Comparison of ENCODE assay signal across 1 cellular context in the genomic region with DNA sequence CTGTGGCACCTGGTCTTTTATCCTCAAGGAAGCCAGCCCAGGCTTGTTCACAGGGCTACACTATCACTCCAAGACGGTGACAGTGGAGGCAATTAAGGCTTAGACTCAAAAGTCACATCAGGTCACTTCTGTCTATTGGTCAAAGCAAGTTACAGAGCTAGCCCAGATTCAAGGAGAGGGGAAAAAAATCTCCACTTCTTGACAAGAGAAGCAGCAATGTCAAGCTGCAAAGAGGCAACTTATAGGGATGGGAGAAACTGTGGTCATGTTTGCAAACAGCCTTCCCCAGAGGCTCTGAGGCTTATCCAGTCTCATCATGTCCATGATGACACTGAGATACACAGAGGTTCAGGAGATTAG.
TF ChIP-seq lines count a peak whose summit lies in the region.

No MANE protein-coding gene starts in this region.

TF ChIP-seq in K562, 482 proteins besides CTCF, POLR2A, EP300 and RAD21 (continued from another document and continues in another):
- TF ChIP-seq, protein P1, sequence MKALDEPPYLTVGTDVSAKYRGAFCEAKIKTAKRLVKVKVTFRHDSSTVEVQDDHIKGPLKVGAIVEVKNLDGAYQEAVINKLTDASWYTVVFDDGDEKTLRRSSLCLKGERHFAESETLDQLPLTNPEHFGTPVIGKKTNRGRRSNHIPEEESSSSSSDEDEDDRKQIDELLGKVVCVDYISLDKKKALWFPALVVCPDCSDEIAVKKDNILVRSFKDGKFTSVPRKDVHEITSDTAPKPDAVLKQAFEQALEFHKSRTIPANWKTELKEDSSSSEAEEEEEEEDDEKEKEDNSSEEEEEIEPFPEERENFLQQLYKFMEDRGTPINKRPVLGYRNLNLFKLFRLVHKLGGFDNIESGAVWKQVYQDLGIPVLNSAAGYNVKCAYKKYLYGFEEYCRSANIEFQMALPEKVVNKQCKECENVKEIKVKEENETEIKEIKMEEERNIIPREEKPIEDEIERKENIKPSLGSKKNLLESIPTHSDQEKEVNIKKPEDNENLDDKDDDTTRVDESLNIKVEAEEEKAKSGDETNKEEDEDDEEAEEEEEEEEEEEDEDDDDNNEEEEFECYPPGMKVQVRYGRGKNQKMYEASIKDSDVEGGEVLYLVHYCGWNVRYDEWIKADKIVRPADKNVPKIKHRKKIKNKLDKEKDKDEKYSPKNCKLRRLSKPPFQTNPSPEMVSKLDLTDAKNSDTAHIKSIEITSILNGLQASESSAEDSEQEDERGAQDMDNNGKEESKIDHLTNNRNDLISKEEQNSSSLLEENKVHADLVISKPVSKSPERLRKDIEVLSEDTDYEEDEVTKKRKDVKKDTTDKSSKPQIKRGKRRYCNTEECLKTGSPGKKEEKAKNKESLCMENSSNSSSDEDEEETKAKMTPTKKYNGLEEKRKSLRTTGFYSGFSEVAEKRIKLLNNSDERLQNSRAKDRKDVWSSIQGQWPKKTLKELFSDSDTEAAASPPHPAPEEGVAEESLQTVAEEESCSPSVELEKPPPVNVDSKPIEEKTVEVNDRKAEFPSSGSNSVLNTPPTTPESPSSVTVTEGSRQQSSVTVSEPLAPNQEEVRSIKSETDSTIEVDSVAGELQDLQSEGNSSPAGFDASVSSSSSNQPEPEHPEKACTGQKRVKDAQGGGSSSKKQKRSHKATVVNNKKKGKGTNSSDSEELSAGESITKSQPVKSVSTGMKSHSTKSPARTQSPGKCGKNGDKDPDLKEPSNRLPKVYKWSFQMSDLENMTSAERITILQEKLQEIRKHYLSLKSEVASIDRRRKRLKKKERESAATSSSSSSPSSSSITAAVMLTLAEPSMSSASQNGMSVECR (CRISPR knock-in tag; IDR thresholded peaks at IDR 0.05) = no peak
- TF ChIP-seq GATAD2B (IDR thresholded peaks at IDR 0.05; ENCODE audit: borderline replicate concordance) (no peak), RAD51 (IDR thresholded peaks at IDR 0.05; ENCODE audit: borderline replicate concordance, low read depth) (peak; percentile 37; the same call in 1 of the 2 replicates), ZNF324 (CRISPR knock-in tag; IDR thresholded peaks at IDR 0.05) (no peak), KDM1A (IDR thresholded peaks at IDR 0.05) (peak; percentile 81 to 86), MITF (IDR thresholded peaks at IDR 0.05) (no peak; the same call in 1 of the 2 replicates), KAT2B (IDR thresholded peaks at IDR 0.05; ENCODE audit: low read depth, low read length) (no peak), BMI1 (IDR thresholded peaks at IDR 0.05; ENCODE audit: low read length) (no peak), ZFP91 (CRISPR knock-in tag; IDR thresholded peaks at IDR 0.05) (no peak), CCAR2 (IDR thresholded peaks at IDR 0.05; ENCODE audit: low read depth, low read length) (no peak), SMAD2 (IDR thresholded peaks at IDR 0.05; ENCODE audit: low read depth, low read length) (no peak), PHB (CRISPR knock-in tag; IDR thresholded peaks at IDR 0.05) (no peak), ZBED1 (IDR thresholded peaks at IDR 0.05) (no peak), CBFA2T2 (conservative IDR thresholded peaks at IDR 0.05) (peak; percentile 76), ZNF253 (CRISPR knock-in tag; conservative IDR thresholded peaks at IDR 0.05) (no peak), ILK (tag; IDR thresholded peaks at IDR 0.05; ENCODE audit: borderline replicate concordance, low read depth) (no peak), ARID1B (IDR thresholded peaks at IDR 0.05) (no peak), HDAC2 (IDR thresholded peaks at IDR 0.05) (peak; percentile 63; the same call in 1 of the 2 replicates), ZNF583 (CRISPR knock-in tag; IDR thresholded peaks at IDR 0.05) (no peak), NBN (IDR thresholded peaks at IDR 0.05; ENCODE audit: low read depth) (peak; percentile 44; the same call in 1 of the 2 replicates), ZKSCAN3 (CRISPR knock-in tag; IDR thresholded peaks at IDR 0.05) (0 out of 2 replicates have a peak, but pooled peaks have one; percentile 51), HNRNPLL (IDR thresholded peaks at IDR 0.05; ENCODE audit: low read depth, low read length, poor library complexity, severe bottlenecking) (no peak), ZFP36 (IDR thresholded peaks at IDR 0.05; ENCODE audit: low read depth, low read length, partially characterized antibody) (no peak), PCBP1 (IDR thresholded peaks at IDR 0.05; ENCODE audit: low read depth, low read length, poor library complexity, severe bottlenecking) (no peak), SOX6 (IDR thresholded peaks at IDR 0.05) (peak; percentile 37; the same call in 1 of the 2 replicates), ZNF644 (tag; IDR thresholded peaks at IDR 0.05; ENCODE audit: low read depth) (no peak), SMAD4 (CRISPR knock-in tag; conservative IDR thresholded peaks at IDR 0.05) (peak; percentile 77), FOSL1 (tag; conservative IDR thresholded peaks at IDR 0.05) (peak; percentile 33), PCBP2 (IDR thresholded peaks at IDR 0.05; ENCODE audit: low read depth, low read length, poor library complexity, severe bottlenecking) (no peak), SRSF3 (IDR thresholded peaks at IDR 0.05; ENCODE audit: insufficient read depth, low read length) (no peak), MEIS2 (IDR thresholded peaks at IDR 0.05; ENCODE audit: partially characterized antibody) (peak; percentile 37), SIRT6 (IDR thresholded peaks at IDR 0.05; ENCODE audit: low read depth, low read length) (no peak), ELK1 (CRISPR knock-in tag; IDR thresholded peaks at IDR 0.05) (no peak), TEAD4 (IDR thresholded peaks at IDR 0.05; ENCODE audit: low read length) (peak; percentile 64), TEAD4 (CRISPR knock-in tag; IDR thresholded peaks at IDR 0.05; ENCODE audit: borderline replicate concordance) (no peak), CTBP1 (IDR thresholded peaks at IDR 0.05; ENCODE audit: borderline replicate concordance) (peak; percentile 72; the same call in 1 of the 2 replicates), FUS (optimal IDR thresholded peaks at IDR 0.05; ENCODE audit: low read depth, low read length) (no peak), ZKSCAN1 (IDR thresholded peaks at IDR 0.05; ENCODE audit: low read depth, low read length) (no peak)
- TF ChIP-seq, protein P2, sequence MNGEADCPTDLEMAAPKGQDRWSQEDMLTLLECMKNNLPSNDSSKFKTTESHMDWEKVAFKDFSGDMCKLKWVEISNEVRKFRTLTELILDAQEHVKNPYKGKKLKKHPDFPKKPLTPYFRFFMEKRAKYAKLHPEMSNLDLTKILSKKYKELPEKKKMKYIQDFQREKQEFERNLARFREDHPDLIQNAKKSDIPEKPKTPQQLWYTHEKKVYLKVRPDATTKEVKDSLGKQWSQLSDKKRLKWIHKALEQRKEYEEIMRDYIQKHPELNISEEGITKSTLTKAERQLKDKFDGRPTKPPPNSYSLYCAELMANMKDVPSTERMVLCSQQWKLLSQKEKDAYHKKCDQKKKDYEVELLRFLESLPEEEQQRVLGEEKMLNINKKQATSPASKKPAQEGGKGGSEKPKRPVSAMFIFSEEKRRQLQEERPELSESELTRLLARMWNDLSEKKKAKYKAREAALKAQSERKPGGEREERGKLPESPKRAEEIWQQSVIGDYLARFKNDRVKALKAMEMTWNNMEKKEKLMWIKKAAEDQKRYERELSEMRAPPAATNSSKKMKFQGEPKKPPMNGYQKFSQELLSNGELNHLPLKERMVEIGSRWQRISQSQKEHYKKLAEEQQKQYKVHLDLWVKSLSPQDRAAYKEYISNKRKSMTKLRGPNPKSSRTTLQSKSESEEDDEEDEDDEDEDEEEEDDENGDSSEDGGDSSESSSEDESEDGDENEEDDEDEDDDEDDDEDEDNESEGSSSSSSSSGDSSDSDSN (IDR thresholded peaks at IDR 0.05; ENCODE audit: borderline replicate concordance in 1 of 2, low read depth in 2 of 2, low read length in 2 of 2) = no peak
- TF ChIP-seq, protein P3, sequence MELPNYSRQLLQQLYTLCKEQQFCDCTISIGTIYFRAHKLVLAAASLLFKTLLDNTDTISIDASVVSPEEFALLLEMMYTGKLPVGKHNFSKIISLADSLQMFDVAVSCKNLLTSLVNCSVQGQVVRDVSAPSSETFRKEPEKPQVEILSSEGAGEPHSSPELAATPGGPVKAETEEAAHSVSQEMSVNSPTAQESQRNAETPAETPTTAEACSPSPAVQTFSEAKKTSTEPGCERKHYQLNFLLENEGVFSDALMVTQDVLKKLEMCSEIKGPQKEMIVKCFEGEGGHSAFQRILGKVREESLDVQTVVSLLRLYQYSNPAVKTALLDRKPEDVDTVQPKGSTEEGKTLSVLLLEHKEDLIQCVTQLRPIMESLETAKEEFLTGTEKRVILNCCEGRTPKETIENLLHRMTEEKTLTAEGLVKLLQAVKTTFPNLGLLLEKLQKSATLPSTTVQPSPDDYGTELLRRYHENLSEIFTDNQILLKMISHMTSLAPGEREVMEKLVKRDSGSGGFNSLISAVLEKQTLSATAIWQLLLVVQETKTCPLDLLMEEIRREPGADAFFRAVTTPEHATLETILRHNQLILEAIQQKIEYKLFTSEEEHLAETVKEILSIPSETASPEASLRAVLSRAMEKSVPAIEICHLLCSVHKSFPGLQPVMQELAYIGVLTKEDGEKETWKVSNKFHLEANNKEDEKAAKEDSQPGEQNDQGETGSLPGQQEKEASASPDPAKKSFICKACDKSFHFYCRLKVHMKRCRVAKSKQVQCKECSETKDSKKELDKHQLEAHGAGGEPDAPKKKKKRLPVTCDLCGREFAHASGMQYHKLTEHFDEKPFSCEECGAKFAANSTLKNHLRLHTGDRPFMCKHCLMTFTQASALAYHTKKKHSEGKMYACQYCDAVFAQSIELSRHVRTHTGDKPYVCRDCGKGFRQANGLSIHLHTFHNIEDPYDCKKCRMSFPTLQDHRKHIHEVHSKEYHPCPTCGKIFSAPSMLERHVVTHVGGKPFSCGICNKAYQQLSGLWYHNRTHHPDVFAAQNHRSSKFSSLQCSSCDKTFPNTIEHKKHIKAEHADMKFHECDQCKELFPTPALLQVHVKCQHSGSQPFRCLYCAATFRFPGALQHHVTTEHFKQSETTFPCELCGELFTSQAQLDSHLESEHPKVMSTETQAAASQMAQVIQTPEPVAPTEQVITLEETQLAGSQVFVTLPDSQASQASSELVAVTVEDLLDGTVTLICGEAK (IDR thresholded peaks at IDR 0.05) = no peak
- TF ChIP-seq, protein P3 (CRISPR knock-in tag; IDR thresholded peaks at IDR 0.05) = no peak
- TF ChIP-seq, protein P4, sequence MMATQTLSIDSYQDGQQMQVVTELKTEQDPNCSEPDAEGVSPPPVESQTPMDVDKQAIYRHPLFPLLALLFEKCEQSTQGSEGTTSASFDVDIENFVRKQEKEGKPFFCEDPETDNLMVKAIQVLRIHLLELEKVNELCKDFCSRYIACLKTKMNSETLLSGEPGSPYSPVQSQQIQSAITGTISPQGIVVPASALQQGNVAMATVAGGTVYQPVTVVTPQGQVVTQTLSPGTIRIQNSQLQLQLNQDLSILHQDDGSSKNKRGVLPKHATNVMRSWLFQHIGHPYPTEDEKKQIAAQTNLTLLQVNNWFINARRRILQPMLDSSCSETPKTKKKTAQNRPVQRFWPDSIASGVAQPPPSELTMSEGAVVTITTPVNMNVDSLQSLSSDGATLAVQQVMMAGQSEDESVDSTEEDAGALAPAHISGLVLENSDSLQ (IDR thresholded peaks at IDR 0.05) = peak; percentile 36
